Comparison of ENCODE assay signal across 8 cellular contexts in genomic region chr12:94134226-94134795, GRCh38. TPM values are rescaled to one million over a fixed set of nuclear protein-coding genes. Genes with fewer than 3 reads are reported as not detected.
DNase-seq lines count a peak whose midpoint lies in the region; ATAC-seq and TF ChIP-seq lines count a peak whose summit lies in the region.

No MANE protein-coding gene starts in this region.

- H3K36me3 Mint-ChIP-seq in activated T-cell treated with anti-CD3 and anti-CD28 coated beads, Interleukin-2, amount 50 U/mL, for 24 hours (ENCODE audit: low read depth): no peaks in the 10 kb centered on the region
- H3K36me3 Mint-ChIP-seq in activated T-helper 17 cell treated with anti-CD3 and anti-CD28 coated beads, Interleukin-2, amount 50 U/mL, for 72 hours (ENCODE audit: low read depth): no peaks in the 10 kb centered on the region
- no peaks in the 10 kb centered on the region for H3K36me3 Mint-ChIP-seq in glutamatergic neuron (ENCODE audit: unreplicated experiment)

- no peaks in the 10 kb centered on the region for H3K27me3 Mint-ChIP-seq in activated T-cell treated with anti-CD3 and anti-CD28 coated beads, Interleukin-2, amount 50 U/mL, for 24 hours
- no peaks in the 10 kb centered on the region for H3K27me3 Mint-ChIP-seq in activated T-helper 17 cell treated with anti-CD3 and anti-CD28 coated beads, Interleukin-2, amount 50 U/mL, for 72 hours
- H3K27me3 Mint-ChIP-seq in glutamatergic neuron (ENCODE audit: unreplicated experiment): no peaks in the 10 kb centered on the region

- H3K9me3 Mint-ChIP-seq in activated T-cell treated with anti-CD3 and anti-CD28 coated beads, Interleukin-2, amount 50 U/mL, for 24 hours: no peaks in the 10 kb centered on the region
- H3K9me3 Mint-ChIP-seq in activated T-helper 17 cell treated with anti-CD3 and anti-CD28 coated beads, Interleukin-2, amount 50 U/mL, for 72 hours: no peaks in the 10 kb centered on the region
- H3K9me3 Mint-ChIP-seq in glutamatergic neuron (ENCODE audit: unreplicated experiment): no peaks in the 10 kb centered on the region

- ATAC-seq in HG02588 (IDR thresholded peaks at IDR 0.05; ENCODE audit: unreplicated experiment): peak; percentile 54
- ATAC-seq in activated T-helper 17 cell treated with anti-CD3 and anti-CD28 coated beads, Interleukin-2, amount 50 U/mL, for 72 hours (replicated peaks): peak; percentile 78
- no peak for ATAC-seq in GM19397 (IDR thresholded peaks at IDR 0.05; ENCODE audit: unreplicated experiment)

- no peak overlapping the region for H3K4me3 ChIP-seq in retinal pigment epithelial cell (ENCODE audit: low read length)

- no peak overlapping the region for H3K27ac Mint-ChIP-seq in activated T-cell treated with anti-CD3 and anti-CD28 coated beads, Interleukin-2, amount 50 U/mL, for 24 hours
- H3K27ac Mint-ChIP-seq in activated T-helper 17 cell treated with anti-CD3 and anti-CD28 coated beads, Interleukin-2, amount 50 U/mL, for 72 hours: no peak overlapping the region
- no peak overlapping the region for H3K27ac Mint-ChIP-seq in glutamatergic neuron (ENCODE audit: unreplicated experiment)

- H3K4me3 Mint-ChIP-seq in activated T-cell treated with anti-CD3 and anti-CD28 coated beads, Interleukin-2, amount 50 U/mL, for 24 hours: no peak overlapping the region
- H3K4me3 Mint-ChIP-seq in activated T-helper 17 cell treated with anti-CD3 and anti-CD28 coated beads, Interleukin-2, amount 50 U/mL, for 72 hours: no peak overlapping the region
- no peak overlapping the region for H3K4me3 Mint-ChIP-seq in glutamatergic neuron (ENCODE audit: unreplicated experiment)

- DNase-seq in activated T-cell treated with anti-CD3 and anti-CD28 coated beads for 4 hours: peak; percentile 14
- DNase-seq in activated T-cell treated with anti-CD3 and anti-CD28 coated beads, Interleukin-2, amount 50 U/mL, for 24 hours: no peak
- DNase-seq in NCI-H2227 treated with DMSO at 0.1 percent for 48 hours (lab: John Stamatoyannopoulos, UW): peak; percentile 74
- no peak for DNase-seq in glutamatergic neuron
- no peak for DNase-seq in retinal pigment epithelial cell (ENCODE audit: low read depth)

- H3K4me1 Mint-ChIP-seq in activated T-cell treated with anti-CD3 and anti-CD28 coated beads, Interleukin-2, amount 50 U/mL, for 24 hours (ENCODE audit: low read depth): peaks cover 3% of the 10 kb centered on the region
- no peaks in the 10 kb centered on the region for H3K4me1 Mint-ChIP-seq in activated T-helper 17 cell treated with anti-CD3 and anti-CD28 coated beads, Interleukin-2, amount 50 U/mL, for 72 hours
- no peaks in the 10 kb centered on the region for H3K4me1 Mint-ChIP-seq in glutamatergic neuron (ENCODE audit: low read depth, unreplicated experiment)

- peak; percentile 96 for TF ChIP-seq CTCF in glutamatergic neuron (IDR thresholded peaks at IDR 0.05; ENCODE audit: partially characterized antibody, unreplicated experiment)
- TF ChIP-seq CTCF in retinal pigment epithelial cell (conservative IDR thresholded peaks at IDR 0.05; ENCODE audit: low read depth, low read length): peak; percentile 70

RNA-seq across cellular contexts. Expression of gene PLXNC1, which starts 14.1 kb away (rescaled TPM):
- 1 to 10 TPM; 4.9 to 7.5 TPM for total RNA-seq in activated T-helper 17 cell treated with anti-CD3 and anti-CD28 coated beads, Interleukin-2, amount 50 U/mL, for 72 hours
- total RNA-seq in glutamatergic neuron (ENCODE audit: unreplicated experiment): 4.9 TPM

Comparison
In these comparisons a context has a peak if more than half of its experiments do, and no peak if none do; other contexts are left out.
1. DNase-seq: peak in activated T-cell treated with anti-CD3 and anti-CD28 coated beads for 4 hours (single experiment) and NCI-H2227 treated with DMSO at 0.1 percent for 48 hours (single experiment); none in activated T-cell treated with anti-CD3 and anti-CD28 coated beads, Interleukin-2, amount 50 U/mL, for 24 hours (single experiment), glutamatergic neuron (single experiment) and retinal pigment epithelial cell (single experiment).